ENCODE assay signal across 16 cellular contexts in genomic region chr6:12222405-12223366, GRCh38.
DNase-seq lines count a peak whose midpoint lies in the region; ATAC-seq and TF ChIP-seq lines count a peak whose summit lies in the region.
"Had no signal": no experiment of that assay in that cellular context is flagged by ENCODE, and none has a peak within 500 bp of the region (broad histone marks: within the 10 kb centered on the region; RNA-seq: fewer than 3 reads in every experiment).

No MANE protein-coding gene starts in this region.

- CTCF ChIA-PET in IMR-90 (lab: Yijun Ruan, JAX) (no interaction called here), mammary epithelial cell (lab: Charles Lee; ENCODE audit: low non-redundant PET) (no interaction called here)

- no peaks in the 10 kb centered on the region for H3K27me3 ChIP-seq in IMR-90 (ENCODE audit: control insufficient read depth, insufficient read depth, low read length)
- no peaks in the 10 kb centered on the region for H3K27me3 ChIP-seq in mammary epithelial cell (ENCODE audit: insufficient read depth, low read length)
- no peaks in the 10 kb centered on the region for H3K27me3 ChIP-seq in trophoblast cell (ENCODE audit: insufficient read depth, low read length)
- H3K27me3 ChIP-seq: MG63 had no signal

- no peak overlapping the region for H3K4ac ChIP-seq in IMR-90 (ENCODE audit: low read depth, low read length)
- no peak overlapping the region for H3K4ac ChIP-seq in trophoblast cell (ENCODE audit: low read depth, low read length)

- H2AK9ac ChIP-seq in IMR-90 (replicated peaks; ENCODE audit: low read depth, low read length, poor library complexity) = no peak overlapping the region

- H3K79me1 ChIP-seq in IMR-90 (ENCODE audit: low read depth in 1 of 2, low read length in 2 of 2) (no peaks in the 10 kb centered on the region), trophoblast cell (ENCODE audit: low read length) (no peaks in the 10 kb centered on the region)

- peaks cover 2% of the 10 kb centered on the region for H3K9me3 Mint-ChIP-seq in glutamatergic neuron (ENCODE audit: unreplicated experiment)
- H3K9me3 Mint-ChIP-seq: HFFc6 had no signal

- in situ Hi-C loops in IMR-90 (cut with MboI; ENCODE audit: low sequenced_read_pairs) (no loop called here), mammary epithelial cell (cut with MboI; ENCODE audit: low sequenced_read_pairs in 2 of 2) (no loop called here)

- TF ChIP-seq POLR2A in IMR-90 (IDR thresholded peaks at IDR 0.05; ENCODE audit: low read depth, low read length) = no peak

- H3K23ac ChIP-seq in IMR-90 (ENCODE audit: low read depth, low read length) = no peak overlapping the region
- H3K23ac ChIP-seq in trophoblast cell (ENCODE audit: low read length) = no peak overlapping the region

- POLR2A ChIA-PET in IMR-90 (lab: Charles Lee; ENCODE audit: unreplicated experiment) = no interaction called here

- H3K9me3 ChIP-seq in IMR-90 (ENCODE audit: control insufficient read depth, insufficient read depth, low read length) (no peaks in the 10 kb centered on the region), mammary epithelial cell (replicated peaks; ENCODE audit: insufficient read depth, low read length) (no peaks in the 10 kb centered on the region), trophoblast cell (ENCODE audit: insufficient read depth, low read depth, low read length) (no peaks in the 10 kb centered on the region)
- H3K9me3 ChIP-seq: MG63 had no signal

- H3K4me2 ChIP-seq in IMR-90 (ENCODE audit: low read depth, low read length) = no peak overlapping the region
- peak overlapping the region; percentile 58 for H3K4me2 ChIP-seq in mammary epithelial cell (ENCODE audit: insufficient read depth, low read depth, low read length)
- no peak overlapping the region for H3K4me2 ChIP-seq in trophoblast cell (ENCODE audit: low read length)

- H2AFZ ChIP-seq in IMR-90 (replicated peaks; ENCODE audit: low read length, poor library complexity) (peak overlapping the region; percentile 13), mammary epithelial cell (ENCODE audit: low read depth, low read length) (peak overlapping the region; percentile 89), trophoblast cell (ENCODE audit: insufficient read depth, low read length, poor library complexity) (no peak overlapping the region)

- no peak overlapping the region for H2BK12ac ChIP-seq in trophoblast cell (ENCODE audit: low read length)

- 75% methylated on average over 5 of the region's 19 CpGs; no CpG with 5 or more reads in 1 of the 2 experiments for WGBS in IMR-90 (ENCODE audit: extremely low coverage in 2 of 2, insufficient read length in 1 of 2), 2 experiments
- 8% methylated on average over 18 of the region's 19 CpGs for WGBS in mammary epithelial cell (ENCODE audit: low coverage, missing lambda C conversion rate)
- no CpG with 5 or more reads among the region's 19 CpGs for WGBS in trophoblast cell (ENCODE audit: extremely low coverage, insufficient coverage, insufficient read length)

- H2BK20ac ChIP-seq in IMR-90 (ENCODE audit: low read depth, low read length) = no peak overlapping the region

- H2BK120ac ChIP-seq in IMR-90 (ENCODE audit: low read depth, low read length) (no peak overlapping the region), trophoblast cell (ENCODE audit: insufficient read depth, low read length, poor library complexity) (no peak overlapping the region)

- TF ChIP-seq CTCF in IMR-90 (conservative IDR thresholded peaks at IDR 0.05; ENCODE audit: low read depth, low read length) = no peak
- no peak for TF ChIP-seq CTCF in mammary epithelial cell (conservative IDR thresholded peaks at IDR 0.05 in 1 of 2, IDR thresholded peaks at IDR 0.05 in 1 of 2; ENCODE audit: extremely low read depth in 1 of 2, insufficient read depth in 1 of 2, low read depth in 1 of 2, low read length in 2 of 2)
- TF ChIP-seq CTCF in glutamatergic neuron (IDR thresholded peaks at IDR 0.05; ENCODE audit: partially characterized antibody, unreplicated experiment) = no peak

- H3K27ac ChIP-seq in IMR-90 (ENCODE audit: insufficient read depth, low read length) (no peak overlapping the region), mammary epithelial cell (ENCODE audit: insufficient read depth, low read depth, low read length) (peak overlapping the region; percentile 33), trophoblast cell (ENCODE audit: low read depth, low read length) (no peak overlapping the region), substantia nigra (ENCODE audit: low read depth, low read length, poor library complexity, severe bottlenecking) (no peak overlapping the region)
- H3K27ac ChIP-seq: C4-2B had no signal

- H3K4me3 Mint-ChIP-seq in glutamatergic neuron (ENCODE audit: unreplicated experiment) = no peak overlapping the region
- H3K4me3 Mint-ChIP-seq: HFFc6 had no signal

- ATAC-seq in IMR-90 (ENCODE audit: low read depth) = no peak
- ATAC-seq in HG03159 (IDR thresholded peaks at IDR 0.05; ENCODE audit: unreplicated experiment) = no peak
- ATAC-seq: HepG2 had no signal

- DNase-seq in IMR-90 = no peak
- peak; percentile 67 for DNase-seq in mammary epithelial cell
- no peak for DNase-seq in glutamatergic neuron
- DNase-seq in trophoblast cell = peak; percentile 78 to 88
- DNase-seq in substantia nigra (lab: John Stamatoyannopoulos, UW) = no peak
- DNase-seq in pons (ENCODE audit: low spot score) = no peak
- DNase-seq: GF-D8, HFFc6, MG63, NCI-H1092, NCI-H1694 treated with DMSO at 0.1 percent for 48 hours, NCI-H226, SIG-M5 had no signal

- no peak overlapping the region for H3K14ac ChIP-seq in IMR-90 (replicated peaks; ENCODE audit: low read depth, low read length)
- H3K14ac ChIP-seq in trophoblast cell (ENCODE audit: low read length) = no peak overlapping the region

- H3K4me3 ChIP-seq in IMR-90 (ENCODE audit: insufficient read depth, low read depth, low read length) = no peak overlapping the region
- no peak overlapping the region for H3K4me3 ChIP-seq in mammary epithelial cell (replicated peaks in 1 of 3; ENCODE audit: insufficient read depth in 1 of 3, low read depth in 2 of 3, low read length in 3 of 3)
- no peak overlapping the region for H3K4me3 ChIP-seq in trophoblast cell (ENCODE audit: low read depth, low read length)
- H3K4me3 ChIP-seq: MG63 had no signal

- H3K36me3 ChIP-seq in IMR-90 (ENCODE audit: control insufficient read depth, insufficient read depth, low read length) = no peaks in the 10 kb centered on the region
- no peaks in the 10 kb centered on the region for H3K36me3 ChIP-seq in mammary epithelial cell (ENCODE audit: insufficient read depth, low read length)
- no peaks in the 10 kb centered on the region for H3K36me3 ChIP-seq in trophoblast cell (ENCODE audit: control insufficient read depth in 1 of 2, insufficient read depth in 2 of 2, low read length in 2 of 2)
- H3K36me3 ChIP-seq: MG63 had no signal

- no peaks in the 10 kb centered on the region for H3K36me3 Mint-ChIP-seq in glutamatergic neuron (ENCODE audit: unreplicated experiment)

- H3K79me2 ChIP-seq in mammary epithelial cell (ENCODE audit: insufficient read depth, low read length) (no peaks in the 10 kb centered on the region), trophoblast cell (ENCODE audit: control insufficient read depth, insufficient read depth, low read length, poor library complexity) (no peaks in the 10 kb centered on the region)

- no peak overlapping the region for H3K56ac ChIP-seq in IMR-90 (ENCODE audit: extremely low read depth, insufficient read depth, low read length)

- H3K27me3 Mint-ChIP-seq in glutamatergic neuron (ENCODE audit: unreplicated experiment) = peaks cover 5% of the 10 kb centered on the region

- no peak for TF ChIP-seq RAD21 in IMR-90 (IDR thresholded peaks at IDR 0.05; ENCODE audit: low read length)

- H3K9me1 ChIP-seq in IMR-90 (ENCODE audit: insufficient read depth, low read length) = no peaks in the 10 kb centered on the region; the same call in 1 of the 2 replicates

- no peak overlapping the region for H4K5ac ChIP-seq in IMR-90 (ENCODE audit: low read depth, low read length)

- BruUV-seq in IMR-90 (replicated peaks; lab: Mats Ljungman, UMichigan) (no TSS peak), mammary epithelial cell (replicated peaks; lab: Mats Ljungman, UMichigan) (no TSS peak)

- peak overlapping the region; percentile 82 for H3K27ac Mint-ChIP-seq in glutamatergic neuron (ENCODE audit: unreplicated experiment)
- H3K27ac Mint-ChIP-seq: HFFc6 had no signal

- no peak overlapping the region for H4K12ac ChIP-seq in trophoblast cell (ENCODE audit: low read depth, low read length)

- peaks cover 9% of the 10 kb centered on the region for H3K4me1 Mint-ChIP-seq in glutamatergic neuron (ENCODE audit: low read depth, unreplicated experiment)

- H4K8ac ChIP-seq in IMR-90 (ENCODE audit: low read depth in 2 of 2, low read length in 2 of 2) (no peak overlapping the region), trophoblast cell (ENCODE audit: low read depth, low read length) (no peak overlapping the region)

- no peaks in the 10 kb centered on the region for H4K20me1 ChIP-seq in IMR-90 (ENCODE audit: insufficient read depth, low read length)
- no peaks in the 10 kb centered on the region for H4K20me1 ChIP-seq in mammary epithelial cell (ENCODE audit: insufficient read depth, low read length)

- dilution Hi-C loops in IMR-90 (cut with HindIII; ENCODE audit: low sequenced_read_pairs, unreplicated experiment) (no loop called here), mammary epithelial cell (cut with HindIII; ENCODE audit: low sequenced_read_pairs) (no loop called here)

- H2AK5ac ChIP-seq in IMR-90 (ENCODE audit: low read depth, low read length) (no peak overlapping the region), trophoblast cell (ENCODE audit: low read length) (no peak overlapping the region)

- H3K9ac ChIP-seq in IMR-90 (ENCODE audit: low read depth, low read length) = no peak overlapping the region
- H3K9ac ChIP-seq in mammary epithelial cell (ENCODE audit: insufficient read depth, low read length) = peak overlapping the region; percentile 18
- H3K9ac ChIP-seq in trophoblast cell (ENCODE audit: low read length) = no peak overlapping the region

- H2BK15ac ChIP-seq in IMR-90 (ENCODE audit: low read depth, low read length) = no peak overlapping the region

- no peak overlapping the region for H4K91ac ChIP-seq in IMR-90 (ENCODE audit: insufficient read depth, low read depth, low read length)
- H4K91ac ChIP-seq in trophoblast cell (ENCODE audit: low read depth, low read length) = no peak overlapping the region

- H3K4me1 ChIP-seq in IMR-90 (ENCODE audit: control insufficient read depth, insufficient read depth, low read length) = no peaks in the 10 kb centered on the region
- H3K4me1 ChIP-seq in mammary epithelial cell (ENCODE audit: insufficient read depth, low read length) = peaks cover 13% of the 10 kb centered on the region
- H3K4me1 ChIP-seq in trophoblast cell (ENCODE audit: control insufficient read depth in 1 of 2, insufficient read depth in 2 of 2, low read length in 2 of 2) = no peaks in the 10 kb centered on the region

- no peak overlapping the region for H3K18ac ChIP-seq in IMR-90 (ENCODE audit: low read depth, low read length)
- no peak overlapping the region for H3K18ac ChIP-seq in trophoblast cell (ENCODE audit: low read length)

- intact Hi-C loops in IMR-90 (cut with micrococcal nuclease) = no loop called here
- intact Hi-C loops in mammary epithelial cell (cut with micrococcal nuclease) = loop anchor here (5.0 kb wide), 1 partner anchor 620 kb away; no protein-coding TSS in a partner anchor

- no peak overlapping the region for H2BK5ac ChIP-seq in IMR-90 (ENCODE audit: low read depth, low read length, poor library complexity, severe bottlenecking)
- H2BK5ac ChIP-seq in trophoblast cell (ENCODE audit: low read depth, low read length, poor library complexity) = no peak overlapping the region

Comparison
In these comparisons a context has a peak if more than half of its experiments do, and no peak if none do; other contexts are left out.
1. DNase-seq: peak in mammary epithelial cell (single experiment) and trophoblast cell (2 of 2); none in IMR-90 (single experiment), glutamatergic neuron (single experiment), substantia nigra (0 of 49) and pons (single experiment).